ENCODE assay signal across 17 cellular contexts in the genomic region with DNA sequence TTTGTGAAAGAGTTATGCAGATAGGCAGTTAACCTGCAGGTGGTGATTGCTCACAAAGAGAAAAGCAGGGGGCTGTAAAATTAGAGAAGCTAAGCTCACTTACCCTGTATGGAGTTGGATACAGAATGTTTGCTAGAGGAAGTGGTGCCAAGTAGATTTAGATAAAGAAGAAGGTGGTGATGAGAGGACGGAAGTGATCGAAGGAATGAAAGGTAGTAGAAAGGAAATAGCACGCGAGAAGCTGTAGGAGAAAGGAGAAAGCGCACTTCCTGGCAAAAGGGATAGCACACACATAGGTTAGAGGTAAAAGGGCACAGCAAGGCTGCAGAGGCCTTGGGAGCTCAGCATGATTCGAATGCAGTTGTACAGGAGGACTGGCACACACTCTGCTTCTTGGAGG.
"Had no signal": no experiment of that assay in that cellular context is flagged by ENCODE, and none has a peak within 500 bp of the region (broad histone marks: within the 10 kb centered on the region; RNA-seq: fewer than 3 reads in every experiment).

No MANE protein-coding gene starts in this region.

- H3K4me1 ChIP-seq: prostate gland had no signal

- H3K27me3 ChIP-seq: sigmoid colon, upper lobe of left lung had no signal

- H3K27ac ChIP-seq: coronary artery, prostate gland, sigmoid colon, upper lobe of left lung had no signal

- H3K4me3 Mint-ChIP-seq: nephron had no signal

- H3K27ac Mint-ChIP-seq: nephron had no signal

- DNase-seq: activated CD4-positive, alpha-beta T cell treated with anti-CD3 and anti-CD28 coated beads, Interleukin-2, amount 50 U/mL, for 4 hours; central memory CD4-positive, alpha-beta T cell; effector CD8-positive, alpha-beta T cell; foreskin melanocyte; head of caudate nucleus; mucosa of descending colon; occipital lobe; SIG-M5; sigmoid colon; stimulated activated CD4-positive, alpha-beta T cell treated with anti-CD3 and anti-CD28 coated beads, Interleukin-12 subunit alpha, Interleukin-12 subunit beta, amount 100 ng/mL, for 4 hours; stimulated activated naive CD8-positive, alpha-beta T cell treated with anti-CD3 and anti-CD28 coated beads, Interleukin-15, Interleukin-2, amounts not matched to agents 100 U/mL and 50 U/mL, for 24 hours; T-helper 9 cell; upper lobe of left lung had no signal

- H3K4me3 ChIP-seq: coronary artery, mucosa of descending colon, prostate gland, sigmoid colon, upper lobe of left lung had no signal

- H3K36me3 ChIP-seq: prostate gland, sigmoid colon, upper lobe of left lung had no signal

- ATAC-seq: left lobe of liver; mucosa of descending colon; stimulated activated naive CD8-positive, alpha-beta T cell treated with anti-CD3 and anti-CD28 coated beads, Interleukin-15, Interleukin-2, amounts not matched to agents 100 U/mL and 50 U/mL, for 24 hours had no signal

- H3K9me3 ChIP-seq: mucosa of descending colon, prostate gland, sigmoid colon, upper lobe of left lung had no signal
